ENCODE assay signal across 8 cellular contexts in genomic region chr6:72619883-72620696, GRCh38. TPM values are rescaled to one million over a fixed set of nuclear protein-coding genes. Genes with fewer than 3 reads are reported as not detected.
DNase-seq lines count a peak whose midpoint lies in the region; ATAC-seq, FAIRE-seq and TF ChIP-seq lines count a peak whose summit lies in the region.

No MANE protein-coding gene starts in this region.

- H3K27ac ChIP-seq in stomach: peak overlapping the region in 1 of 5 donors; percentile 13

- no peak for TF ChIP-seq EP300 in stomach (IDR thresholded peaks at IDR 0.05)

- H3K4me3 ChIP-seq in NB4 (ENCODE audit: low read depth, low read length) (peak overlapping the region; percentile 64), epithelial cell of proximal tubule (ENCODE audit: low read depth, low read length) (peak overlapping the region; percentile 63), stomach (peak overlapping the region; percentile 52 to 74 (median 61))

- peak; percentile 32 for DNase-seq in GM12891 (ENCODE audit: insufficient read length, low spot score)
- peak; percentile 55 for DNase-seq in H54 (ENCODE audit: insufficient read length, low spot score)
- peak; percentile 90 for DNase-seq in NB4 (ENCODE audit: low read depth)
- peak; percentile 79 for DNase-seq in activated CD8-positive, alpha-beta memory T cell treated with anti-CD3 and anti-CD28 coated beads, Interleukin-2, amount 10 ng/mL, durations not matched to agents 7 days and 5 days
- DNase-seq in epithelial cell of proximal tubule (ENCODE audit: low read depth): no peak
- peak; percentile 85 for DNase-seq in natural killer cell treated with Interleukin-12 subunit alpha and Interleukin-12 subunit beta and Interleukin-15 and Interleukin-18, amount 100 ng/mL, for 72 hours (ENCODE audit: low spot score)
- peak; percentile 30 for DNase-seq in stomach
- DNase-seq in HTR-8/SVneo (ENCODE audit: insufficient read length, low spot score): no peak

- FAIRE-seq in GM12891 (lab: Jason Lieb, UNC): peak; percentile 93
- FAIRE-seq in H54 (lab: Jason Lieb, UNC): no peak
- no peak for FAIRE-seq in HTR-8/SVneo (lab: Jason Lieb, UNC)

- no peaks in the 10 kb centered on the region for H3K36me3 ChIP-seq in stomach

- no peaks in the 10 kb centered on the region for H3K9me3 Mint-ChIP-seq in activated CD8-positive, alpha-beta memory T cell treated with anti-CD3 and anti-CD28 coated beads, Interleukin-2, amount 10 ng/mL, durations not matched to agents 7 days and 5 days (ENCODE audit: low read depth)
- H3K9me3 Mint-ChIP-seq in natural killer cell treated with Interleukin-12 subunit alpha and Interleukin-12 subunit beta and Interleukin-15 and Interleukin-18, amount 100 ng/mL, for 72 hours: no peaks in the 10 kb centered on the region

- peak overlapping the region; percentile 82 for H3K4me3 Mint-ChIP-seq in activated CD8-positive, alpha-beta memory T cell treated with anti-CD3 and anti-CD28 coated beads, Interleukin-2, amount 10 ng/mL, durations not matched to agents 7 days and 5 days
- peak overlapping the region; percentile 94 for H3K4me3 Mint-ChIP-seq in natural killer cell treated with Interleukin-12 subunit alpha and Interleukin-12 subunit beta and Interleukin-15 and Interleukin-18, amount 100 ng/mL, for 72 hours

- no peak for TF ChIP-seq POLR2A in GM12891 (IDR thresholded peaks at IDR 0.05; ENCODE audit: low read depth, low read length)
- TF ChIP-seq POLR2A in H54 (IDR thresholded peaks at IDR 0.05; ENCODE audit: low read depth, low read length): 0 out of 2 replicates have a peak, but pooled peaks have one; percentile 22
- TF ChIP-seq POLR2A in NB4 (IDR thresholded peaks at IDR 0.05; ENCODE audit: extremely low read depth, insufficient read length): peak; percentile 58
- no peak for TF ChIP-seq POLR2A in stomach (IDR thresholded peaks at IDR 0.05)

- 6 to 9% (median 8%) methylated on average over 30 to 31 of the region's 31 CpGs for WGBS in stomach, 5 donors

- peak overlapping the region; percentile 84 for H3K27ac Mint-ChIP-seq in activated CD8-positive, alpha-beta memory T cell treated with anti-CD3 and anti-CD28 coated beads, Interleukin-2, amount 10 ng/mL, durations not matched to agents 7 days and 5 days
- H3K27ac Mint-ChIP-seq in natural killer cell treated with Interleukin-12 subunit alpha and Interleukin-12 subunit beta and Interleukin-15 and Interleukin-18, amount 100 ng/mL, for 72 hours: peak overlapping the region; percentile 78 to 88

- intact Hi-C loops in stomach (cut with DNase I; ENCODE audit: low total_unique reads): loop anchor here (10.0 kb wide), 1 partner anchor 515 kb away; no protein-coding TSS in a partner anchor

- peaks cover 3% of the 10 kb centered on the region for H3K36me3 Mint-ChIP-seq in activated CD8-positive, alpha-beta memory T cell treated with anti-CD3 and anti-CD28 coated beads, Interleukin-2, amount 10 ng/mL, durations not matched to agents 7 days and 5 days
- no peaks in the 10 kb centered on the region for H3K36me3 Mint-ChIP-seq in natural killer cell treated with Interleukin-12 subunit alpha and Interleukin-12 subunit beta and Interleukin-15 and Interleukin-18, amount 100 ng/mL, for 72 hours

- H3K27me3 Mint-ChIP-seq in activated CD8-positive, alpha-beta memory T cell treated with anti-CD3 and anti-CD28 coated beads, Interleukin-2, amount 10 ng/mL, durations not matched to agents 7 days and 5 days: peaks cover 32% of the 10 kb centered on the region
- H3K27me3 Mint-ChIP-seq in natural killer cell treated with Interleukin-12 subunit alpha and Interleukin-12 subunit beta and Interleukin-15 and Interleukin-18, amount 100 ng/mL, for 72 hours: no peaks in the 10 kb centered on the region

- TF ChIP-seq CTCF in NB4 (IDR thresholded peaks at IDR 0.05; ENCODE audit: low read depth, low read length) (no peak), epithelial cell of proximal tubule (conservative IDR thresholded peaks at IDR 0.05; ENCODE audit: low read depth, low read length) (no peak), stomach (IDR thresholded peaks at IDR 0.05) (no peak)

- H3K4me1 ChIP-seq in stomach: peaks cover 28 to 44% (median 39%) of the 10 kb centered on the region in 4 donors

- no peaks in the 10 kb centered on the region for H3K9me3 ChIP-seq in stomach

- CTCF ChIA-PET in activated CD8-positive, alpha-beta memory T cell treated with anti-CD3 and anti-CD28 coated beads, Interleukin-2, amount 10 ng/mL, durations not matched to agents 7 days and 5 days (lab: Charles Lee): interaction anchor here (0.7 to 5.9 kb wide), 9 partner anchors 9 to 707 kb away, joined by 3 to 64 read pairs (median 3); no protein-coding TSS in a partner anchor

- ATAC-seq in activated CD8-positive, alpha-beta memory T cell treated with anti-CD3 and anti-CD28 coated beads, Interleukin-2, amount 10 ng/mL, durations not matched to agents 7 days and 5 days: peak; percentile 56
- ATAC-seq in natural killer cell treated with Interleukin-12 subunit alpha and Interleukin-12 subunit beta and Interleukin-15 and Interleukin-18, amount 100 ng/mL, for 72 hours: peak; percentile 73 to 84

- H3K4me1 Mint-ChIP-seq in activated CD8-positive, alpha-beta memory T cell treated with anti-CD3 and anti-CD28 coated beads, Interleukin-2, amount 10 ng/mL, durations not matched to agents 7 days and 5 days: peaks cover 43% of the 10 kb centered on the region
- H3K4me1 Mint-ChIP-seq in natural killer cell treated with Interleukin-12 subunit alpha and Interleukin-12 subunit beta and Interleukin-15 and Interleukin-18, amount 100 ng/mL, for 72 hours (ENCODE audit: low read depth in 2 of 2): peaks cover 30 to 37% of the 10 kb centered on the region in 2 donors

- H3K27me3 ChIP-seq in stomach: peaks cover 0 to 34% (median 25%) of the 10 kb centered on the region in 3 donors

TF ChIP-seq in GM12891, 5 proteins besides CTCF, POLR2A, EP300 and RAD21:
- TF ChIP-seq SPI1 (IDR thresholded peaks at IDR 0.05; ENCODE audit: low read depth, low read length) (peak; percentile 82), POLR2AphosphoS5 (IDR thresholded peaks at IDR 0.05; ENCODE audit: low read depth, low read length) (no peak), TAF1 (IDR thresholded peaks at IDR 0.05; ENCODE audit: low read depth, low read length) (no peak), PAX5 (IDR thresholded peaks at IDR 0.05; ENCODE audit: insufficient read depth, low read length, severe bottlenecking) (no peak), POU2F2 (IDR thresholded peaks at IDR 0.05; ENCODE audit: low read depth, low read length) (no peak)

RNA-seq across cellular contexts. Expression of gene KCNQ5, which starts 1.8 kb away (rescaled TPM):
- polyA plus RNA-seq in GM12891 (2012; ENCODE audit: low read depth, missing spikeins): 0.50 TPM
- total RNA-seq in activated CD8-positive, alpha-beta memory T cell treated with anti-CD3 and anti-CD28 coated beads, Interleukin-2, amount 10 ng/mL, durations not matched to agents 7 days and 5 days: 1 to 10 TPM; 7.2 to 7.8 TPM
- 1.4 and 1.7 TPM in 2 replicates for total RNA-seq in epithelial cell of proximal tubule
- total RNA-seq in natural killer cell treated with Interleukin-12 subunit alpha and Interleukin-12 subunit beta and Interleukin-15 and Interleukin-18, amount 100 ng/mL, for 72 hours: 10 to 100 TPM in 1 of 2 donors, 1 to 10 TPM in 1; 3.8 to 13.3 TPM
- total RNA-seq in stomach: 1 to 10 TPM in 2 of 5 donors, under 1 TPM in 1, not detected in 2; 0.45 to 2.8 (median 2.6) TPM
- polyA plus RNA-seq in stomach: under 1 TPM; 0.12 to 0.30 (median 0.15) TPM

Comparison
In these comparisons a context has a peak if more than half of its experiments do, and no peak if none do; other contexts are left out.
1. DNase-seq: peak in GM12891 (single experiment), H54 (single experiment), NB4 (single experiment), activated CD8-positive, alpha-beta memory T cell treated with anti-CD3 and anti-CD28 coated beads, Interleukin-2, amount 10 ng/mL, durations not matched to agents 7 days and 5 days (single experiment), natural killer cell treated with Interleukin-12 subunit alpha and Interleukin-12 subunit beta and Interleukin-15 and Interleukin-18, amount 100 ng/mL, for 72 hours (single experiment) and stomach (single experiment); none in epithelial cell of proximal tubule (single experiment) and HTR-8/SVneo (single experiment).
2. POLR2A ChIP-seq: peak in H54 (single experiment) and NB4 (single experiment); none in GM12891 (single experiment) and stomach (0 of 4).
3. Peak in every context shown above with its lines, with median percentiles within 50 percentile points of each other: H3K4me3 ChIP-seq.